In genomic region chr18:22223263-22223960, GRCh38 we compare ENCODE assay signal across 8 cellular contexts. TPM values are rescaled to one million over a fixed set of nuclear protein-coding genes. Genes with fewer than 3 reads are reported as not detected.
DNase-seq lines count a peak whose midpoint lies in the region; ATAC-seq, FAIRE-seq and TF ChIP-seq lines count a peak whose summit lies in the region.

No MANE protein-coding gene starts in this region.

- H3K27me3 Mint-ChIP-seq in chondrocyte (ENCODE audit: low read depth) = peaks cover 3% of the 10 kb centered on the region

- POLR2A ChIA-PET in A549 (lab: Yijun Ruan, JAX) = no interaction called here

- H3K9me3 Mint-ChIP-seq in chondrocyte (ENCODE audit: low read depth) = no peaks in the 10 kb centered on the region

- no peaks in the 10 kb centered on the region for H3K36me3 ChIP-seq in liver (ENCODE audit: control insufficient read depth in 4 of 4, insufficient read depth in 3 of 4, low read depth in 1 of 4, low read length in 3 of 4)

- peak; percentile 99 to 100 for ATAC-seq in A549
- no peak for ATAC-seq in HG02870 (IDR thresholded peaks at IDR 0.05; ENCODE audit: unreplicated experiment)

- TF ChIP-seq CTCF in A549 (IDR thresholded peaks at IDR 0.05) (no peak), astrocyte of the spinal cord (IDR thresholded peaks at IDR 0.05; ENCODE audit: low read depth, low read length) (no peak), liver (IDR thresholded peaks at IDR 0.05; ENCODE audit: low read depth, low read length, missing input control) (no peak), chondrocyte (IDR thresholded peaks at IDR 0.05) (no peak)

- no peaks in the 10 kb centered on the region for H3K36me3 Mint-ChIP-seq in chondrocyte (ENCODE audit: low read depth)

- H3K4me3 ChIP-seq in A549 (no peak overlapping the region), astrocyte of the spinal cord (ENCODE audit: low read depth, low read length) (no peak overlapping the region), liver (ENCODE audit: low read depth in 1 of 3, low read length in 3 of 3) (no peak overlapping the region)

- no peak overlapping the region for H3K9ac ChIP-seq in liver (ENCODE audit: low read depth in 1 of 2, low read length in 2 of 2)

- CTCF ChIA-PET in A549 (lab: Yijun Ruan, JAX) = interaction anchor here (1.4 kb wide), 1 partner anchor 339 kb away, joined by 6 read pairs; no protein-coding TSS in a partner anchor

- peaks cover 19% of the 10 kb centered on the region for H3K4me1 ChIP-seq in A549
- no peaks in the 10 kb centered on the region for H3K4me1 ChIP-seq in liver (ENCODE audit: control insufficient read depth in 4 of 4, insufficient read depth in 4 of 4, low read length in 3 of 4)

- H3K4me3 Mint-ChIP-seq in chondrocyte (ENCODE audit: unreplicated experiment) = no peak overlapping the region

- peaks cover 15% of the 10 kb centered on the region for H3K4me1 Mint-ChIP-seq in chondrocyte (ENCODE audit: low read depth)

- no peak overlapping the region for H3K27ac Mint-ChIP-seq in chondrocyte (ENCODE audit: unreplicated experiment)

- DNase-seq in A549 (ENCODE audit: low read depth in 1 of 2, low spot score in 1 of 2) (peak; percentile 71 to 84), HS-5 (ENCODE audit: low read depth) (peak; percentile 82), astrocyte of the spinal cord (ENCODE audit: low read depth, low spot score) (peak; percentile 89), chondrocyte (ENCODE audit: low spot score) (no peak), NCI-H2107 treated with DMSO at 0.1 percent for 48 hours (lab: John Stamatoyannopoulos, UW; ENCODE audit: unreplicated experiment) (no peak)
- DNase-seq in activated CD4-positive, alpha-beta T cell treated with anti-CD3 and anti-CD28 coated beads, Interleukin-2, amount 50 U/mL, for 4 hours = no peak

- no peaks in the 10 kb centered on the region for H3K9me3 ChIP-seq in A549
- H3K9me3 ChIP-seq in liver (ENCODE audit: control insufficient read depth in 4 of 4, low read length in 3 of 4) = no peaks in the 10 kb centered on the region

- in situ Hi-C loops in astrocyte of the spinal cord (cut with HindIII; ENCODE audit: low sequenced_read_pairs) = no loop called here

- no peak for TF ChIP-seq EP300 in A549 (IDR thresholded peaks at IDR 0.05)

- peak overlapping the region; percentile 31 to 71; a peak in 3 of 6 replicates for H3K27ac ChIP-seq in A549
- no peak overlapping the region for H3K27ac ChIP-seq in liver (ENCODE audit: low read depth in 1 of 2, low read length in 2 of 2)

- peak overlapping the region; percentile 73 for H3K4me2 ChIP-seq in A549

- no peaks in the 10 kb centered on the region for H3K27me3 ChIP-seq in liver (ENCODE audit: control insufficient read depth in 4 of 4, insufficient read depth in 4 of 4, low read length in 3 of 4)

- TF ChIP-seq RAD21 in A549 (conservative IDR thresholded peaks at IDR 0.05 in 1 of 2, IDR thresholded peaks at IDR 0.05 in 1 of 2) (no peak), liver (IDR thresholded peaks at IDR 0.05) (no peak)

- FAIRE-seq in A549 (lab: Jason Lieb, UNC) = no peak

- TF ChIP-seq POLR2A in A549 (IDR thresholded peaks at IDR 0.05; ENCODE audit: low read length) = no peak

- 21% methylated on average over 13 of the region's 13 CpGs for WGBS in A549 (ENCODE audit: missing lambda C conversion rate)
- WGBS in liver = 68% methylated on average over 13 of the region's 13 CpGs

TF ChIP-seq in A549, 52 proteins besides CTCF, POLR2A, EP300 and RAD21:
- TF ChIP-seq FOSL2 (IDR thresholded peaks at IDR 0.05) (0 out of 2 replicates have a peak, but pooled peaks have one; percentile 25), FOSL2 (CRISPR knock-in tag; IDR thresholded peaks at IDR 0.05) (peak; percentile 74), MAFK (IDR thresholded peaks at IDR 0.05; ENCODE audit: partially characterized antibody) (peak; percentile 20), GATA3 (IDR thresholded peaks at IDR 0.05; ENCODE audit: borderline replicate concordance) (no peak), MAZ (IDR thresholded peaks at IDR 0.05; ENCODE audit: borderline replicate concordance, low read depth, low read length) (no peak), SMC3 (IDR thresholded peaks at IDR 0.05) (0 out of 3 replicates have a peak, but pooled peaks have one; percentile 7)

TF ChIP-seq in liver, 16 proteins besides CTCF, POLR2A, EP300 and RAD21:
- TF ChIP-seq YY1 (IDR thresholded peaks at IDR 0.05) = no peak
- TF ChIP-seq HNF4G (IDR thresholded peaks at IDR 0.05) = peak; percentile 56
- peak; percentile 65 to 77 for TF ChIP-seq HNF4A (conservative IDR thresholded peaks at IDR 0.05)

RNA-seq across cellular contexts. Expression of gene GATA6, which starts 54.0 kb away (rescaled TPM):
- polyA plus RNA-seq in A549 (2011; rRNA removed) = 0.97 and 1.2 TPM in 2 replicates
- polyA plus RNA-seq in A549 (2012; cell fraction: cytosol; rRNA removed) = 0.70 and 1.2 TPM in 2 replicates
- 2.2 and 2.5 TPM in 2 replicates for polyA plus RNA-seq in A549 (2012; cell fraction: nucleus; rRNA removed)
- 1.3 to 1.6 TPM (median 1.4 TPM) in 3 replicates for polyA plus RNA-seq in A549 (2017; fragmentation: RNase III; extraction: RNeasy Plus Mini Kit Qiagen cat#74134 plus additional on column Dnase treatment)
- polyA minus RNA-seq in A549 (2011; rRNA and poly(A)+ RNA removed) = 0.37 and 0.78 TPM in 2 replicates
- total RNA-seq in liver = 1 to 10 TPM; 3.5 to 6.6 TPM
- 1 to 10 TPM; 1.8 to 6.2 TPM for polyA plus RNA-seq in liver
- total RNA-seq in chondrocyte = 3.6 to 13.9 TPM (median 13.1 TPM) in 3 replicates

Comparison
In these comparisons a context has a peak if more than half of its experiments do, and no peak if none do; other contexts are left out.
1. DNase-seq: peak in A549 (2 of 2), HS-5 (single experiment) and astrocyte of the spinal cord (single experiment); none in chondrocyte (single experiment), NCI-H2107 treated with DMSO at 0.1 percent for 48 hours (single experiment) and activated CD4-positive, alpha-beta T cell treated with anti-CD3 and anti-CD28 coated beads, Interleukin-2, amount 50 U/mL, for 4 hours (0 of 2).
2. H3K27ac ChIP-seq: peak in A549 (2 of 2); none in liver (0 of 2).